In genomic region chr4:98833384-98833783, GRCh38 we compare ENCODE assay signal across 24 cellular contexts.
"Had no signal": no experiment of that assay in that cellular context is flagged by ENCODE, and none has a peak within 500 bp of the region (broad histone marks: within the 10 kb centered on the region; RNA-seq: fewer than 3 reads in every experiment).

No MANE protein-coding gene starts in this region.

- H2AFZ ChIP-seq: hepatocyte had no signal

- H3K27me3 ChIP-seq: breast epithelium, foreskin keratinocyte, hepatocyte, right lobe of liver, testis, upper lobe of left lung had no signal

- H3K4me3 Mint-ChIP-seq: activated CD4-positive, alpha-beta memory T cell treated with anti-CD3 and anti-CD28 coated beads for 36 hours; activated naive CD4-positive, alpha-beta T cell treated with anti-CD3 and anti-CD28 coated beads for 36 hours; activated naive CD8-positive, alpha-beta T cell treated with anti-CD3 and anti-CD28 coated beads, Interleukin-2, amount 10 ng/mL, durations not matched to agents 7 days and 5 days; activated T-cell treated with anti-CD3 and anti-CD28 coated beads, Interleukin-2, amount 50 U/mL, for 72 hours; dendritic cell treated with granulocyte-macrophage colony-stimulating factor and Interleukin-4, amounts not matched to agents 40 ng/mL and 50 ng/mL, for 4 days; immature natural killer cell; memory B cell; naive B cell; stimulated activated memory B cell treated with anti-CD40 and anti-IgM and Interleukin-4, amounts not matched to agents 10 μg/mL and 1 μg/mL and 100 μg/mL, for 72 hours; T-helper 17 cell had no signal

- DNase-seq: activated CD4-positive, alpha-beta memory T cell treated with anti-CD3 and anti-CD28 coated beads for 36 hours; activated CD4-positive, alpha-beta T cell treated with anti-CD3 and anti-CD28 coated beads for 48 hours; activated effector memory CD4-positive, alpha-beta T cell treated with Interleukin-2 at 50 U/mL for 16 hours; activated naive CD4-positive, alpha-beta T cell treated with anti-CD3 and anti-CD28 coated beads for 36 hours; activated naive CD8-positive, alpha-beta T cell treated with anti-CD3 and anti-CD28 coated beads, Interleukin-2, amount 10 ng/mL, durations not matched to agents 7 days and 5 days; activated T-cell treated with anti-CD3 and anti-CD28 coated beads, Interleukin-2, amount 50 U/mL, for 72 hours; amniotic stem cell; effector CD4-positive, alpha-beta T cell; foreskin keratinocyte; immature natural killer cell; naive B cell; right lobe of liver; stimulated activated CD4-positive, alpha-beta T cell treated with anti-CD3 and anti-CD28 coated beads, Interleukin-15, amount 100 ng/mL, for 24 hours; SW 1271; T-helper 17 cell; testis; upper lobe of left lung had no signal

- H3K27ac Mint-ChIP-seq: activated CD4-positive, alpha-beta memory T cell treated with anti-CD3 and anti-CD28 coated beads for 36 hours; activated naive CD4-positive, alpha-beta T cell treated with anti-CD3 and anti-CD28 coated beads for 36 hours; activated naive CD8-positive, alpha-beta T cell treated with anti-CD3 and anti-CD28 coated beads, Interleukin-2, amount 10 ng/mL, durations not matched to agents 7 days and 5 days; activated T-cell treated with anti-CD3 and anti-CD28 coated beads, Interleukin-2, amount 50 U/mL, for 72 hours; dendritic cell treated with granulocyte-macrophage colony-stimulating factor and Interleukin-4, amounts not matched to agents 40 ng/mL and 50 ng/mL, for 4 days; immature natural killer cell; memory B cell; naive B cell; stimulated activated memory B cell treated with anti-CD40 and anti-IgM and Interleukin-4, amounts not matched to agents 10 μg/mL and 1 μg/mL and 100 μg/mL, for 72 hours; T-helper 17 cell had no signal

- H3K4me1 ChIP-seq: breast epithelium, foreskin keratinocyte, prostate gland, right lobe of liver, testis, upper lobe of left lung had no signal

- H3K4me3 ChIP-seq: breast epithelium, hepatocyte, prostate gland, right lobe of liver, smooth muscle cell, testis, upper lobe of left lung had no signal

- H3K27me3 Mint-ChIP-seq: activated CD4-positive, alpha-beta memory T cell treated with anti-CD3 and anti-CD28 coated beads for 36 hours; dendritic cell treated with granulocyte-macrophage colony-stimulating factor and Interleukin-4, amounts not matched to agents 40 ng/mL and 50 ng/mL, for 4 days; memory B cell; stimulated activated memory B cell treated with anti-CD40 and anti-IgM and Interleukin-4, amounts not matched to agents 10 μg/mL and 1 μg/mL and 100 μg/mL, for 72 hours had no signal

- ATAC-seq: activated T-cell treated with anti-CD3 and anti-CD28 coated beads, Interleukin-2, amount 50 U/mL, for 72 hours; foreskin keratinocyte; right lobe of liver; stimulated activated memory B cell treated with anti-CD40 and anti-IgM and Interleukin-4, amounts not matched to agents 10 μg/mL and 1 μg/mL and 100 μg/mL, for 72 hours; T-helper 17 cell had no signal

- H3K27ac ChIP-seq: breast epithelium, foreskin keratinocyte, hepatocyte, prostate gland, right lobe of liver, testis, upper lobe of left lung had no signal

- H3K36me3 Mint-ChIP-seq: activated CD4-positive, alpha-beta memory T cell treated with anti-CD3 and anti-CD28 coated beads for 36 hours; activated naive CD8-positive, alpha-beta T cell treated with anti-CD3 and anti-CD28 coated beads, Interleukin-2, amount 10 ng/mL, durations not matched to agents 7 days and 5 days; immature natural killer cell; memory B cell; naive B cell; stimulated activated memory B cell treated with anti-CD40 and anti-IgM and Interleukin-4, amounts not matched to agents 10 μg/mL and 1 μg/mL and 100 μg/mL, for 72 hours had no signal

- H3K4me2 ChIP-seq: hepatocyte, smooth muscle cell had no signal

- H3K9me3 ChIP-seq: breast epithelium, prostate gland, right lobe of liver, testis, upper lobe of left lung had no signal

- H3K79me2 ChIP-seq: hepatocyte had no signal

- H3K4me1 Mint-ChIP-seq: immature natural killer cell, memory B cell, naive B cell had no signal

- H3K9me3 Mint-ChIP-seq: activated CD4-positive, alpha-beta memory T cell treated with anti-CD3 and anti-CD28 coated beads for 36 hours; activated naive CD4-positive, alpha-beta T cell treated with anti-CD3 and anti-CD28 coated beads for 36 hours; activated naive CD8-positive, alpha-beta T cell treated with anti-CD3 and anti-CD28 coated beads, Interleukin-2, amount 10 ng/mL, durations not matched to agents 7 days and 5 days; activated T-cell treated with anti-CD3 and anti-CD28 coated beads, Interleukin-2, amount 50 U/mL, for 72 hours; immature natural killer cell; memory B cell; naive B cell; stimulated activated memory B cell treated with anti-CD40 and anti-IgM and Interleukin-4, amounts not matched to agents 10 μg/mL and 1 μg/mL and 100 μg/mL, for 72 hours had no signal

- H3K36me3 ChIP-seq: breast epithelium, prostate gland, right lobe of liver, upper lobe of left lung had no signal
